Comparison of ENCODE assay signal across 7 cellular contexts in genomic region chr5:167866797-167867196, GRCh38.
"Had no signal": no experiment of that assay in that cellular context is flagged by ENCODE, and none has a peak within 500 bp of the region (broad histone marks: within the 10 kb centered on the region; RNA-seq: fewer than 3 reads in every experiment).

No MANE protein-coding gene starts in this region.

- H3K36me3 Mint-ChIP-seq: IgD-negative memory B cell had no signal

- H3K27me3 Mint-ChIP-seq: IgD-negative memory B cell had no signal

- H3K9me3 Mint-ChIP-seq: GM23338, H9 had no signal

- H3K4me1 Mint-ChIP-seq: GM23338, H9, IgD-negative memory B cell had no signal

- H3K4me2 ChIP-seq: GM23338 had no signal

- ATAC-seq: GM23338, HepG2, K562 had no signal

- H3K4me3 Mint-ChIP-seq: GM23338, H9, IgD-negative memory B cell had no signal

- H2AFZ ChIP-seq: GM23338 had no signal

- H3K27ac Mint-ChIP-seq: GM23338, H9, IgD-negative memory B cell had no signal

- DNase-seq: H9, HCEC 1CT, KG1 had no signal

- H3K4me3 ChIP-seq: GM23338, K562 had no signal
